8 cellular contexts compared by ENCODE assay signal in genomic region chr2:231563378-231563961, GRCh38. TPM values are rescaled to one million over a fixed set of nuclear protein-coding genes. Genes with fewer than 3 reads are reported as not detected.
DNase-seq lines count a peak whose midpoint lies in the region; ATAC-seq and TF ChIP-seq lines count a peak whose summit lies in the region.

No MANE protein-coding gene starts in this region.

- ATAC-seq in activated naive CD4-positive, alpha-beta T cell treated with anti-CD3 and anti-CD28 coated beads, Interleukin-2, amount 50 U/mL, for 72 hours: peak; percentile 88 to 93
- ATAC-seq in Right ventricle myocardium superior (ENCODE audit: poor library complexity) (peak; percentile 85), HG03521 (IDR thresholded peaks at IDR 0.05; ENCODE audit: unreplicated experiment) (no peak)

- no peak overlapping the region for H3K27ac Mint-ChIP-seq in activated naive CD4-positive, alpha-beta T cell treated with anti-CD3 and anti-CD28 coated beads, Interleukin-2, amount 50 U/mL, for 72 hours

- intact Hi-C loops in Right ventricle myocardium superior (cut with DNase I): no loop called here

- H3K4me3 ChIP-seq in BJ (ENCODE audit: low read depth, low read length): no peak overlapping the region

- peaks cover 0 to 4% of the 10 kb centered on the region in 2 donors for H3K9me3 Mint-ChIP-seq in activated naive CD4-positive, alpha-beta T cell treated with anti-CD3 and anti-CD28 coated beads, Interleukin-2, amount 50 U/mL, for 72 hours

- H3K36me3 ChIP-seq in BJ (ENCODE audit: control insufficient read depth, insufficient read depth, low read length): no peaks in the 10 kb centered on the region

- POLR2A ChIA-PET in BJ (lab: Charles Lee): no interaction called here

- no peak for DNase-seq in BJ (ENCODE audit: low read depth)
- DNase-seq in GM13977 (ENCODE audit: low spot score): peak; percentile 75
- peak; percentile 65 for DNase-seq in NCI-H460 (ENCODE audit: extremely low read depth, low read depth)
- DNase-seq in activated naive CD4-positive, alpha-beta T cell treated with anti-CD3 and anti-CD28 coated beads, Interleukin-2, amount 50 U/mL, for 72 hours (ENCODE audit: low spot score in 2 of 2): peak in 1 of 2 donors; percentile 55
- peak; percentile 57 for DNase-seq in Right ventricle myocardium superior
- peak; percentile 80 for DNase-seq in putamen (ENCODE audit: low spot score)
- DNase-seq in GOT3 (lab: John Stamatoyannopoulos, UW): no peak

- in situ Hi-C loops in GM13977 (cut with MboI; ENCODE audit: low pct_unique_long_range_greater_than_20kb, low sequenced_read_pairs, unreplicated experiment): no loop called here

- TF ChIP-seq CTCF in BJ (IDR thresholded peaks at IDR 0.05; ENCODE audit: insufficient read depth, low read depth, low read length) (peak; percentile 85), GM13977 (IDR thresholded peaks at IDR 0.05; ENCODE audit: extremely low read depth, insufficient read depth, missing control alignments) (peak; percentile 89)

- no peaks in the 10 kb centered on the region for H3K36me3 Mint-ChIP-seq in activated naive CD4-positive, alpha-beta T cell treated with anti-CD3 and anti-CD28 coated beads, Interleukin-2, amount 50 U/mL, for 72 hours

- H3K27me3 ChIP-seq in BJ (ENCODE audit: control insufficient read depth, insufficient read depth, low read length): peaks cover 1% of the 10 kb centered on the region

- CTCF ChIA-PET in BJ (lab: Yijun Ruan, JAX): interaction anchor here (0.6 to 10.9 kb wide), 22 partner anchors 10 to 162 kb away, joined by 3 to 202 read pairs (median 5); partner anchors contain the start of genes NMUR1 and TEX44

RNA-seq across cellular contexts. Expression of gene TEX44, which starts 29.2 kb away (rescaled TPM):
- polyA plus RNA-seq in BJ (2011; rRNA removed): not detected in 2 replicates
- polyA minus RNA-seq in BJ (2011; rRNA and poly(A)+ RNA removed): not detected in 2 replicates
- total RNA-seq in NCI-H460 (2014; rRNA removed; shearing (Covaris generic)): not detected in 2 replicates
- polyA plus RNA-seq in NCI-H460 (2014; cell fraction: nucleus; rRNA removed): not detected in 2 replicates
- not detected for total RNA-seq in activated naive CD4-positive, alpha-beta T cell treated with anti-CD3 and anti-CD28 coated beads, Interleukin-2, amount 50 U/mL, for 72 hours
- total RNA-seq in Right ventricle myocardium superior: not detected

RNA-seq across cellular contexts. Expression of gene NMUR1, which starts 33.2 kb away (rescaled TPM):
- not detected in 2 replicates for polyA plus RNA-seq in BJ (2011; rRNA removed)
- not detected in 2 replicates for polyA minus RNA-seq in BJ (2011; rRNA and poly(A)+ RNA removed)
- not detected in 2 replicates for total RNA-seq in NCI-H460 (2014; rRNA removed; shearing (Covaris generic))
- polyA plus RNA-seq in NCI-H460 (2014; cell fraction: nucleus; rRNA removed): 0.07 and 0.30 TPM in 2 replicates
- not detected for total RNA-seq in activated naive CD4-positive, alpha-beta T cell treated with anti-CD3 and anti-CD28 coated beads, Interleukin-2, amount 50 U/mL, for 72 hours
- total RNA-seq in Right ventricle myocardium superior: 0.22 TPM

Comparison
In these comparisons a context has a peak if more than half of its experiments do, and no peak if none do; other contexts are left out.
1. DNase-seq: peak in GM13977 (single experiment), NCI-H460 (single experiment), Right ventricle myocardium superior (single experiment) and putamen (single experiment); none in BJ (single experiment) and GOT3 (single experiment).